ENCODE assay signal across 2 cellular contexts in the genomic region with DNA sequence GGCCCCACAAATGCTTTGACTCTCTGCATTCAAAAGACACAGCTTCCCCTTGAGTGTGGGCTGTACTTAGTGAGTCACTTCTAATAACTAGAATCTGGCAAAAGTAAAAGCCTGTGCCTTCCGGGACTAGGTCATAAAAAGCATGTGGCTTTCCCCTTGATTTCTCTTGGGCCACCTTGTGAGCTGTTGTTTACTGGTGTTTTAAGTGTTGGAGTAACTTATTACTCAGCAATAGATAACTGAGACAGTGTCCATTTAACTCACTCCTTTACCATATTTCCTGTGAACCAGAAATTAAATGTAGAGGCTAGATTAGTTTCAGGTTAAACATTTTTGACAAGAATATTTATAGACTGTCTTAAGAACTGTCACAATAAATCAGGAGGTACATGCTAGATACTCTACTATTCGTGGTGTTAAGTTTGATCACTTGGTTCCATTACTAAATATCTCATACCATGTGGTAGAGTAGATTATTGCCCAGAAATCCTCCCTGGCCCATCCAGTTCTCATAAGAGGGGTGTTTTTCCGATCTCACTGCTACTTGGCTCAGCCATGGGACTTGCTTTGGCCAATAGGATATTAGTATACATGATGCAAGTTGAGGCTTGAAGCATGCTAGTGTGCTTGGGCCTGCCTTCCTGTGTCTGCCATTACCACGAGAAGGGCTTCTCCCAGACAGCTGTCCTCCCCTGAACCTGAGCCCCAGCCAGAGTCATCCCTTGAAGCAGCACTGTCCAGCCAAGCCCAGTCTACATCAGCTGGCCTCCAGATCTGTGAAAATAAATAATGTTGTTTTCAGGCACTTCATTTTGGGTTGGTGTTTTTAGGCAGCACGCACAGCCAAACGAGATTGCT.
TF ChIP-seq lines count a peak whose summit lies in the region.

No MANE protein-coding gene starts in this region.

TF ChIP-seq in SK-N-SH treated with all-trans-retinoic acid at 6 μM for 48 hours, 23 proteins besides CTCF, POLR2A, EP300 and RAD21 (continued from another document):
- TF ChIP-seq, protein P1, sequence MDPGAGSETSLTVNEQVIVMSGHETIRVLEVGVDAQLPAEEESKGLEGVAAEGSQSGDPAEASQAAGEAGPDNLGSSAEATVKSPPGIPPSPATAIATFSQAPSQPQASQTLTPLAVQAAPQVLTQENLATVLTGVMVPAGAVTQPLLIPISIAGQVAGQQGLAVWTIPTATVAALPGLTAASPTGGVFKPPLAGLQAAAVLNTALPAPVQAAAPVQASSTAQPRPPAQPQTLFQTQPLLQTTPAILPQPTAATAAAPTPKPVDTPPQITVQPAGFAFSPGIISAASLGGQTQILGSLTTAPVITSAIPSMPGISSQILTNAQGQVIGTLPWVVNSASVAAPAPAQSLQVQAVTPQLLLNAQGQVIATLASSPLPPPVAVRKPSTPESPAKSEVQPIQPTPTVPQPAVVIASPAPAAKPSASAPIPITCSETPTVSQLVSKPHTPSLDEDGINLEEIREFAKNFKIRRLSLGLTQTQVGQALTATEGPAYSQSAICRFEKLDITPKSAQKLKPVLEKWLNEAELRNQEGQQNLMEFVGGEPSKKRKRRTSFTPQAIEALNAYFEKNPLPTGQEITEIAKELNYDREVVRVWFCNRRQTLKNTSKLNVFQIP (CRISPR knock-in tag; IDR thresholded peaks at IDR 0.05; ENCODE audit: borderline replicate concordance, low read depth): no peak
- no peak for TF ChIP-seq ISL1 (CRISPR knock-in tag; IDR thresholded peaks at IDR 0.05)
- TF ChIP-seq, protein P2, sequence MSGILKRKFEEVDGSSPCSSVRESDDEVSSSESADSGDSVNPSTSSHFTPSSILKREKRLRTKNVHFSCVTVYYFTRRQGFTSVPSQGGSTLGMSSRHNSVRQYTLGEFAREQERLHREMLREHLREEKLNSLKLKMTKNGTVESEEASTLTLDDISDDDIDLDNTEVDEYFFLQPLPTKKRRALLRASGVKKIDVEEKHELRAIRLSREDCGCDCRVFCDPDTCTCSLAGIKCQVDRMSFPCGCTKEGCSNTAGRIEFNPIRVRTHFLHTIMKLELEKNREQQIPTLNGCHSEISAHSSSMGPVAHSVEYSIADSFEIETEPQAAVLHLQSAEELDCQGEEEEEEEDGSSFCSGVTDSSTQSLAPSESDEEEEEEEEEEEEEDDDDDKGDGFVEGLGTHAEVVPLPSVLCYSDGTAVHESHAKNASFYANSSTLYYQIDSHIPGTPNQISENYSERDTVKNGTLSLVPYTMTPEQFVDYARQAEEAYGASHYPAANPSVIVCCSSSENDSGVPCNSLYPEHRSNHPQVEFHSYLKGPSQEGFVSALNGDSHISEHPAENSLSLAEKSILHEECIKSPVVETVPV (CRISPR knock-in tag; IDR thresholded peaks at IDR 0.05): no peak
- no peak for TF ChIP-seq PPARA (CRISPR knock-in tag; IDR thresholded peaks at IDR 0.05; ENCODE audit: borderline replicate concordance)
- TF ChIP-seq, protein P3, sequence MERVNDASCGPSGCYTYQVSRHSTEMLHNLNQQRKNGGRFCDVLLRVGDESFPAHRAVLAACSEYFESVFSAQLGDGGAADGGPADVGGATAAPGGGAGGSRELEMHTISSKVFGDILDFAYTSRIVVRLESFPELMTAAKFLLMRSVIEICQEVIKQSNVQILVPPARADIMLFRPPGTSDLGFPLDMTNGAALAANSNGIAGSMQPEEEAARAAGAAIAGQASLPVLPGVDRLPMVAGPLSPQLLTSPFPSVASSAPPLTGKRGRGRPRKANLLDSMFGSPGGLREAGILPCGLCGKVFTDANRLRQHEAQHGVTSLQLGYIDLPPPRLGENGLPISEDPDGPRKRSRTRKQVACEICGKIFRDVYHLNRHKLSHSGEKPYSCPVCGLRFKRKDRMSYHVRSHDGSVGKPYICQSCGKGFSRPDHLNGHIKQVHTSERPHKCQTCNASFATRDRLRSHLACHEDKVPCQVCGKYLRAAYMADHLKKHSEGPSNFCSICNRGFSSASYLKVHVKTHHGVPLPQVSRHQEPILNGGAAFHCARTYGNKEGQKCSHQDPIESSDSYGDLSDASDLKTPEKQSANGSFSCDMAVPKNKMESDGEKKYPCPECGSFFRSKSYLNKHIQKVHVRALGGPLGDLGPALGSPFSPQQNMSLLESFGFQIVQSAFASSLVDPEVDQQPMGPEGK (CRISPR knock-in tag; IDR thresholded peaks at IDR 0.05; ENCODE audit: borderline replicate concordance): no peak
- TF ChIP-seq ARNTL (CRISPR knock-in tag; IDR thresholded peaks at IDR 0.05; ENCODE audit: borderline replicate concordance, low read depth): no peak
- no peak for TF ChIP-seq BACH2 (CRISPR knock-in tag; IDR thresholded peaks at IDR 0.05; ENCODE audit: borderline replicate concordance)
- TF ChIP-seq TSHZ2 (CRISPR knock-in tag; IDR thresholded peaks at IDR 0.05): no peak
- no peak for TF ChIP-seq ZNF565 (CRISPR knock-in tag; conservative IDR thresholded peaks at IDR 0.05; ENCODE audit: low read depth)
- no peak for TF ChIP-seq GLIS3 (CRISPR knock-in tag; IDR thresholded peaks at IDR 0.05)
- TF ChIP-seq CSDC2 (CRISPR knock-in tag; IDR thresholded peaks at IDR 0.05): no peak

TF ChIP-seq in SK-N-SH, 30 proteins besides CTCF, POLR2A, EP300 and RAD21 (continued from another document):
- TF ChIP-seq REST (IDR thresholded peaks at IDR 0.05; ENCODE audit: low read depth, low read length): no peak
